Comparison of ENCODE assay signal across 17 cellular contexts in genomic region chr4:86522349-86522748, GRCh38.
DNase-seq lines count a peak whose midpoint lies in the region; ATAC-seq, FAIRE-seq and TF ChIP-seq lines count a peak whose summit lies in the region.
"Had no signal": no experiment of that assay in that cellular context is flagged by ENCODE, and none has a peak within 500 bp of the region (broad histone marks: within the 10 kb centered on the region; RNA-seq: fewer than 3 reads in every experiment).

No MANE protein-coding gene starts in this region.

- CTCF ChIA-PET in activated CD8-positive, alpha-beta memory T cell treated with anti-CD3 and anti-CD28 coated beads, Interleukin-2, amount 10 ng/mL, durations not matched to agents 7 days and 5 days (lab: Charles Lee), result interaction anchor here (0.9 kb wide), 1 partner anchor 11 kb away, joined by 3 read pairs; no protein-coding TSS in a partner anchor

- ATAC-seq in activated CD8-positive, alpha-beta memory T cell treated with anti-CD3 and anti-CD28 coated beads, Interleukin-2, amount 10 ng/mL, durations not matched to agents 7 days and 5 days, result no peak
- ATAC-seq: stimulated activated naive CD8-positive, alpha-beta T cell treated with anti-CD3 and anti-CD28 coated beads, Interleukin-15, Interleukin-2, amounts not matched to agents 100 U/mL and 50 U/mL, for 24 hours had no signal

- 0 out of 2 replicates have a peak, but pooled peaks have one; percentile 25 for TF ChIP-seq CTCF in 22Rv1 (IDR thresholded peaks at IDR 0.05)
- TF ChIP-seq CTCF in GM06990 (IDR thresholded peaks at IDR 0.05; ENCODE audit: insufficient read depth, low read length, poor library complexity, severe bottlenecking), result peak; percentile 8
- TF ChIP-seq CTCF in ascending aorta (IDR thresholded peaks at IDR 0.05), result peak in 1 of 3 experiments; percentile 24

- no peak overlapping the region for H3K27ac Mint-ChIP-seq in activated CD8-positive, alpha-beta memory T cell treated with anti-CD3 and anti-CD28 coated beads, Interleukin-2, amount 10 ng/mL, durations not matched to agents 7 days and 5 days
- H3K27ac Mint-ChIP-seq: activated CD4-positive, alpha-beta memory T cell treated with anti-CD3 and anti-CD28 coated beads, Interleukin-2, amount 10 ng/mL, durations not matched to agents 7 days and 5 days had no signal

- H3K4me1 ChIP-seq in ascending aorta, result no peaks in the 10 kb centered on the region

- peaks cover 0 to 29% of the 10 kb centered on the region in 2 donors for H3K9me3 ChIP-seq in ascending aorta

- no peak overlapping the region for H3K27ac ChIP-seq in 22Rv1
- no peak overlapping the region for H3K27ac ChIP-seq in ascending aorta
- H3K27ac ChIP-seq: BLaER1 treated with 17β-estradiol and CSF1 and Interleukin-3, amounts not matched to agents 10 nM and 100 nM; KMS-11 had no signal

- H3K36me3 Mint-ChIP-seq in activated CD8-positive, alpha-beta memory T cell treated with anti-CD3 and anti-CD28 coated beads, Interleukin-2, amount 10 ng/mL, durations not matched to agents 7 days and 5 days, result no peaks in the 10 kb centered on the region

- intact Hi-C loops in ascending aorta (cut with DNase I), result no loop called here

- no peak for DNase-seq in GM06990 (ENCODE audit: extremely low read depth, insufficient read length)
- peak; percentile 16 for DNase-seq in NOMO-1 treated with dmso at 0.1 percent for 144 hours (lab: John Stamatoyannopoulos, UW; ENCODE audit: unreplicated experiment)
- DNase-seq in central memory CD4-positive, alpha-beta T cell, result peak; percentile 10
- DNase-seq in frontal cortex (ENCODE audit: low spot score in 2 of 2), result no peak
- DNase-seq in activated CD8-positive, alpha-beta memory T cell treated with anti-CD3 and anti-CD28 coated beads, Interleukin-2, amount 10 ng/mL, durations not matched to agents 7 days and 5 days, result no peak
- no peak for DNase-seq in NCI-H526 treated with DMSO at 0.1 percent for 48 hours (lab: John Stamatoyannopoulos, UW)
- DNase-seq in ascending aorta (ENCODE audit: low spot score in 2 of 2), result no peak
- DNase-seq: activated CD4-positive, alpha-beta memory T cell treated with anti-CD3 and anti-CD28 coated beads, Interleukin-2, amount 10 ng/mL, durations not matched to agents 7 days and 5 days; activated naive CD4-positive, alpha-beta T cell; stimulated activated CD4-positive, alpha-beta T cell treated with anti-CD3 and anti-CD28 coated beads, Interleukin-2, amount 100 ng/mL, for 48 hours; stimulated activated naive CD8-positive, alpha-beta T cell treated with anti-CD3 and anti-CD28 coated beads, Interleukin-15, Interleukin-2, amounts not matched to agents 100 U/mL and 50 U/mL, for 24 hours had no signal

- H3K36me3 ChIP-seq in GM06990 (ENCODE audit: control insufficient read depth, insufficient read depth, low read length) (no peaks in the 10 kb centered on the region), ascending aorta (no peaks in the 10 kb centered on the region)

- H3K4me3 ChIP-seq in GM06990 (replicated peaks; ENCODE audit: low read depth, low read length) (no peak overlapping the region), ascending aorta (no peak overlapping the region)
- H3K4me3 ChIP-seq: BLaER1 treated with 17β-estradiol and CSF1 and Interleukin-3, amounts not matched to agents 10 nM and 100 nM had no signal

- no peak overlapping the region for H3K4me3 Mint-ChIP-seq in activated CD8-positive, alpha-beta memory T cell treated with anti-CD3 and anti-CD28 coated beads, Interleukin-2, amount 10 ng/mL, durations not matched to agents 7 days and 5 days
- H3K4me3 Mint-ChIP-seq: activated CD4-positive, alpha-beta memory T cell treated with anti-CD3 and anti-CD28 coated beads, Interleukin-2, amount 10 ng/mL, durations not matched to agents 7 days and 5 days had no signal

- H3K27me3 Mint-ChIP-seq in activated CD8-positive, alpha-beta memory T cell treated with anti-CD3 and anti-CD28 coated beads, Interleukin-2, amount 10 ng/mL, durations not matched to agents 7 days and 5 days, result peaks cover 14% of the 10 kb centered on the region

- FAIRE-seq in frontal cortex (lab: Jason Lieb, UNC), result no peak
- FAIRE-seq: colon, G401.6, islet of Langerhans had no signal

- no peaks in the 10 kb centered on the region for H3K4me1 Mint-ChIP-seq in activated CD8-positive, alpha-beta memory T cell treated with anti-CD3 and anti-CD28 coated beads, Interleukin-2, amount 10 ng/mL, durations not matched to agents 7 days and 5 days

- peaks cover 7% of the 10 kb centered on the region for H3K9me3 Mint-ChIP-seq in activated CD8-positive, alpha-beta memory T cell treated with anti-CD3 and anti-CD28 coated beads, Interleukin-2, amount 10 ng/mL, durations not matched to agents 7 days and 5 days (ENCODE audit: low read depth)

- H3K27me3 ChIP-seq in GM06990 (replicated peaks; ENCODE audit: control insufficient read depth, insufficient read depth, low read length), result no peaks in the 10 kb centered on the region
- H3K27me3 ChIP-seq in ascending aorta, result no peaks in the 10 kb centered on the region
- H3K27me3 ChIP-seq: BLaER1 treated with 17β-estradiol and CSF1 and Interleukin-3, amounts not matched to agents 10 nM and 100 nM had no signal

Comparison
In these comparisons a context has a peak if more than half of its experiments do, and no peak if none do; other contexts are left out.
1. DNase-seq: peak in NOMO-1 treated with dmso at 0.1 percent for 144 hours (single experiment) and central memory CD4-positive, alpha-beta T cell (single experiment); none in GM06990 (single experiment), frontal cortex (0 of 2), activated CD8-positive, alpha-beta memory T cell treated with anti-CD3 and anti-CD28 coated beads, Interleukin-2, amount 10 ng/mL, durations not matched to agents 7 days and 5 days (single experiment), NCI-H526 treated with DMSO at 0.1 percent for 48 hours (single experiment) and ascending aorta (0 of 2).